Comparison of ENCODE assay signal across 16 cellular contexts in the genomic region with DNA sequence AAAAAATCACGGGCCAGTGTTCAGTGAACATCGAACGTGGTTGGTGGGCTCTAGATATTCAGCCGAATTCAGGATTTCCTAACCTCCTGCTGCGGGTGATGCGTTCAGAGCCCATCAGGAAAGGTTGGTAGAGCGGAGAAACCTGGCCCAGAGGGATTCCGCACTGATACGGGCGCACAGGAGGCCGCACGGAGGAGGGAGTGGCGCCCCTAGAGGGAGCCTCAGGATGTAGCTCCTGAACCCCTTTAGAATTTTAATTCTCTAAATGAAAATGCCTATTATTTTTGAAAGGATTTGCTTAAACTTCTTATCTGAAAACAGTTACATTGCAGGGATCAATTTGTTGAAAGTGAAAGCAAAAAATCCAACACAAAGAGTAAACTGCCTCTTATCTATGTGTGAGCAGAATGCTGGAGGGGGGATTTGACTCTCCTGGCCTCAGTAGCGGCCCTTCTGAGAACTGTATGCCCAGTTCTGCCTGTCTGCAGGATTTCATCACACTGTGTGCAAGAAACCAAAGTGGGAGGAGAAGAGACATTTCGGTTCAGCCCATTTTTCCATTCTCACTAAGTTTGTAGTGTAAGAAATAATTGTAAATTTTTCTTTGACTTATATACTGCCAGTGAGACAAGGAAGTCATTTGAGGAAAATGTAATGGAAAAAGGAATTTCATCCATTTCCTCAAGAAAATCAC.
DNase-seq lines count a peak whose midpoint lies in the region; ATAC-seq and TF ChIP-seq lines count a peak whose summit lies in the region.
"Had no signal": no experiment of that assay in that cellular context is flagged by ENCODE, and none has a peak within 500 bp of the region (broad histone marks: within the 10 kb centered on the region; RNA-seq: fewer than 3 reads in every experiment).

No MANE protein-coding gene starts in this region.

- 0 out of 2 replicates have a peak, but pooled peaks have one; percentile 6 for TF ChIP-seq CTCF in 22Rv1 (IDR thresholded peaks at IDR 0.05)

- H3K4me3 ChIP-seq in H7 (ENCODE audit: insufficient read depth, low read depth, low read length) (no peak overlapping the region), adipocyte (ENCODE audit: low read length) (peak overlapping the region; percentile 4)
- H3K4me3 ChIP-seq: GM12878, HAP-1 had no signal

- peak; percentile 78 for DNase-seq in H7
- peak; percentile 16 for DNase-seq in adipocyte (ENCODE audit: low read depth)
- peak; percentile 39 for DNase-seq in islet precursor cell
- DNase-seq in anterior cingulate cortex (lab: John Stamatoyannopoulos, UW), result no peak
- DNase-seq in NCI-H1694 (lab: John Stamatoyannopoulos, UW), result no peak
- DNase-seq: activated CD8-positive, alpha-beta T cell treated with anti-CD3 and anti-CD28 coated beads for 36 hours; aorta; COR-L47; mesenchymal stem cell; NCI-H1092 treated with DMSO at 0.1 percent for 48 hours had no signal

- peak overlapping the region; percentile 35 for H3K9ac ChIP-seq in adipocyte (ENCODE audit: low read length)

- no peak overlapping the region for H3K27ac ChIP-seq in 22Rv1
- H3K27ac ChIP-seq: RWPE1 had no signal

- H3K9me3 ChIP-seq in adipocyte (ENCODE audit: control insufficient read depth, low read length), result no peaks in the 10 kb centered on the region
- H3K9me3 ChIP-seq: HAP-1 had no signal

- H3K27me3 ChIP-seq in H7 (ENCODE audit: control insufficient read depth, insufficient read depth, low read length) (no peaks in the 10 kb centered on the region; the same call in 1 of the 2 replicates), adipocyte (replicated peaks; ENCODE audit: control insufficient read depth, insufficient read depth, low read length) (peaks cover 19% of the 10 kb centered on the region)

- H3K36me3 ChIP-seq in H7 (replicated peaks; ENCODE audit: control insufficient read depth, insufficient read depth, low read length), result no peaks in the 10 kb centered on the region
- no peaks in the 10 kb centered on the region for H3K36me3 ChIP-seq in adipocyte (ENCODE audit: control insufficient read depth, insufficient read depth, low read length, severe bottlenecking)
- H3K36me3 ChIP-seq: HAP-1 had no signal

- peaks cover 47% of the 10 kb centered on the region for H3K4me1 ChIP-seq in adipocyte (ENCODE audit: control insufficient read depth, insufficient read depth, low read length)
- H3K4me1 ChIP-seq: HAP-1 had no signal

- ATAC-seq in GM21825 (IDR thresholded peaks at IDR 0.05; ENCODE audit: unreplicated experiment) (no peak), HG03139 (IDR thresholded peaks at IDR 0.05; ENCODE audit: unreplicated experiment) (no peak)
- ATAC-seq: activated CD8-positive, alpha-beta T cell treated with anti-CD3 and anti-CD28 coated beads for 36 hours; GM12878 had no signal

Comparison
In these comparisons a context has a peak if more than half of its experiments do, and no peak if none do; other contexts are left out.
1. DNase-seq: peak in H7 (single experiment), adipocyte (single experiment) and islet precursor cell (single experiment); none in anterior cingulate cortex (0 of 58) and NCI-H1694 (single experiment).